ENCODE assay signal across 1 cellular context in genomic region chr1:54818461-54819194, GRCh38.
TF ChIP-seq lines count a peak whose summit lies in the region.

No MANE protein-coding gene starts in this region.

TF ChIP-seq in GM23338, 12 proteins besides CTCF, POLR2A, EP300 and RAD21:
- TF ChIP-seq STAT1 (IDR thresholded peaks at IDR 0.05; ENCODE audit: unreplicated experiment) (no peak), ZNF331 (CRISPR knock-in tag; IDR thresholded peaks at IDR 0.05; ENCODE audit: low read depth) (no peak), ZNF462 (CRISPR knock-in tag; IDR thresholded peaks at IDR 0.05) (no peak), REST (IDR thresholded peaks at IDR 0.05; ENCODE audit: unreplicated experiment) (no peak), EZH2 (IDR thresholded peaks at IDR 0.05; ENCODE audit: low read depth, unreplicated experiment) (no peak), POLR2AphosphoS5 (IDR thresholded peaks at IDR 0.05; ENCODE audit: low read depth) (no peak), NANOG (IDR thresholded peaks at IDR 0.05; ENCODE audit: borderline replicate concordance) (no peak), ZNF114 (CRISPR knock-in tag; IDR thresholded peaks at IDR 0.05) (no peak), ETS1 (IDR thresholded peaks at IDR 0.05) (no peak), CREB1 (CRISPR knock-in tag; IDR thresholded peaks at IDR 0.05; ENCODE audit: low read depth) (no peak), JUNB (IDR thresholded peaks at IDR 0.05; ENCODE audit: unreplicated experiment) (no peak), EZH2phosphoT487 (IDR thresholded peaks at IDR 0.05; ENCODE audit: unreplicated experiment) (no peak)
